21 cellular contexts compared by ENCODE assay signal in the genomic region with DNA sequence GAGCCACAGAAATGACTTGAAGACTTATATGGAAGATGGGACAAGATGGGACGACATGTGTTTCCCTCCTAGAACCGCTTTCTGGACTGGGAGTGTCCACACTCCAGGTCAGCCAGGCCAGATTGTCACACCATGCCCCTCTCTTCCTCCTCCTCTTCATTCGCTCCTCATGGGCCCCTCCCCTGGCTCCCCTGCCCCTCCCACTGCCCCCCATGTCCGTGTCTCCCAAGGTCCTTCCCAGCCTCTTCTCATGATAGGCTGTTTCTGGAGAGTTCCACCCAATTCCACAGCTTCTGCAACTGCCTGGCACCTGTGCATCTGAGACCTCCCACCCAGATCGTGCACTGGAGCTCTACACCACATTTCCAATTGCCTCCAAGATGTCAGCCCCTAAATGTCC. TPM values are rescaled to one million over a fixed set of nuclear protein-coding genes. Genes with fewer than 3 reads are reported as not detected.
DNase-seq lines count a peak whose midpoint lies in the region; ATAC-seq, FAIRE-seq and TF ChIP-seq lines count a peak whose summit lies in the region.
"Had no signal": no experiment of that assay in that cellular context is flagged by ENCODE, and none has a peak within 500 bp of the region (broad histone marks: within the 10 kb centered on the region; RNA-seq: fewer than 3 reads in every experiment).

No MANE protein-coding gene starts in this region.

- H3K9me3 ChIP-seq in A549 (no peaks in the 10 kb centered on the region), kidney (ENCODE audit: control insufficient read depth in 1 of 2, low read length in 2 of 2) (no peaks in the 10 kb centered on the region)
- H3K9me3 ChIP-seq: spleen had no signal

- H3K4me3 Mint-ChIP-seq in osteocyte (ENCODE audit: unreplicated experiment), result no peak overlapping the region
- no peak overlapping the region for H3K4me3 Mint-ChIP-seq in T-cell
- H3K4me3 Mint-ChIP-seq: CD4-positive, alpha-beta memory T cell; central memory CD8-positive, alpha-beta T cell had no signal

- ATAC-seq in A549 (peak; percentile 1 to 6; a peak in 3 of 6 replicates), HG02840 (IDR thresholded peaks at IDR 0.05; ENCODE audit: low FRiP score, unreplicated experiment) (no peak), T-cell (replicated peaks in 1 of 4) (no peak), HG02642 (IDR thresholded peaks at IDR 0.05; ENCODE audit: poor library complexity, unreplicated experiment) (no peak)

- POLR2A ChIA-PET in A549 (lab: Yijun Ruan, JAX), result interaction anchor here (1.1 to 2.2 kb wide), 5 partner anchors 15 to 36 kb away, joined by 3 to 6 read pairs (median 5); no protein-coding TSS in a partner anchor
- POLR2A ChIA-PET in T-cell (lab: Charles Lee), result interaction anchor here in 1 of 2 donors (0.7 kb wide), 1 partner anchor 244 kb away, joined by 16 read pairs; no protein-coding TSS in a partner anchor

- H3K4me1 Mint-ChIP-seq in osteocyte (ENCODE audit: unreplicated experiment) (peaks cover 37% of the 10 kb centered on the region), T-cell (peaks cover 0 to 7% (median 3%) of the 10 kb centered on the region in 3 donors)
- H3K4me1 Mint-ChIP-seq: central memory CD8-positive, alpha-beta T cell had no signal

- peak overlapping the region; percentile 8 for H3K4me3 ChIP-seq in A549
- no peak overlapping the region for H3K4me3 ChIP-seq in kidney (ENCODE audit: low read length in 2 of 2)
- H3K4me3 ChIP-seq: SK-N-MC, spleen had no signal

- H3K9ac ChIP-seq in kidney (ENCODE audit: low read length in 2 of 2), result no peak overlapping the region

- no peak for TF ChIP-seq RAD21 in A549 (conservative IDR thresholded peaks at IDR 0.05 in 1 of 2, IDR thresholded peaks at IDR 0.05 in 1 of 2)

- H3K27me3 Mint-ChIP-seq in osteocyte (ENCODE audit: unreplicated experiment), result no peaks in the 10 kb centered on the region
- peaks cover 16 to 23% of the 10 kb centered on the region in 2 donors for H3K27me3 Mint-ChIP-seq in T-cell

- CTCF ChIA-PET in A549 (lab: Yijun Ruan, JAX), result interaction anchor here (1.8 to 3.4 kb wide), 3 partner anchors 20 to 32 kb away, joined by 4 to 22 read pairs (median 5); no protein-coding TSS in a partner anchor
- CTCF ChIA-PET in T-cell (lab: Charles Lee), result no interaction called here

- no peaks in the 10 kb centered on the region for H3K36me3 Mint-ChIP-seq in osteocyte (ENCODE audit: unreplicated experiment)
- H3K36me3 Mint-ChIP-seq in T-cell, result no peaks in the 10 kb centered on the region
- H3K36me3 Mint-ChIP-seq: CD4-positive, alpha-beta memory T cell had no signal

- 0 out of 2 replicates have a peak, but pooled peaks have one; percentile 1 for TF ChIP-seq POLR2A in A549 (IDR thresholded peaks at IDR 0.05; ENCODE audit: low read length)

- no peak for TF ChIP-seq EP300 in A549 (IDR thresholded peaks at IDR 0.05)

- H3K36me3 ChIP-seq in kidney (ENCODE audit: control insufficient read depth in 1 of 2, insufficient read depth in 2 of 2, low read length in 2 of 2), result no peaks in the 10 kb centered on the region
- H3K36me3 ChIP-seq: spleen had no signal

- FAIRE-seq in A549 (lab: Jason Lieb, UNC), result no peak
- FAIRE-seq in kidney (lab: Jason Lieb, UNC), result no peak
- FAIRE-seq: frontal cortex had no signal

- H3K9me3 Mint-ChIP-seq in osteocyte (ENCODE audit: unreplicated experiment), result no peaks in the 10 kb centered on the region
- no peaks in the 10 kb centered on the region for H3K9me3 Mint-ChIP-seq in T-cell
- H3K9me3 Mint-ChIP-seq: activated T-helper 2 cell treated with anti-CD3 and anti-CD28 coated beads, Interferon-gamma antibody, Interleukin-2, Interleukin-4, amounts not matched to agents 10 μg/mL and 5 μg/mL and 100 μg/mL, durations not matched to agents 14 hours and 24 hours and 36 hours; central memory CD8-positive, alpha-beta T cell had no signal

- intact Hi-C loops in kidney (cut with DNase I), result no loop called here

- peak overlapping the region; percentile 89 for H3K4me2 ChIP-seq in A549

- TF ChIP-seq CTCF in A549 (IDR thresholded peaks at IDR 0.05), result no peak
- no peak for TF ChIP-seq CTCF in VCaP (conservative IDR thresholded peaks at IDR 0.05)
- TF ChIP-seq CTCF in kidney (IDR thresholded peaks at IDR 0.05; ENCODE audit: borderline replicate concordance, extremely low read depth, insufficient read depth), result no peak
- no peak for TF ChIP-seq CTCF in osteocyte (IDR thresholded peaks at IDR 0.05)

- peak overlapping the region; percentile 87 to 93 for H3K27ac ChIP-seq in A549
- H3K27ac ChIP-seq in VCaP, result peak overlapping the region; percentile 56
- H3K27ac ChIP-seq in kidney (ENCODE audit: low read depth in 2 of 2, low read length in 2 of 2), result peak overlapping the region; percentile 28 to 55
- H3K27ac ChIP-seq: SK-N-MC, spleen had no signal

- H3K4me1 ChIP-seq in A549 (peaks cover 57% of the 10 kb centered on the region), kidney (ENCODE audit: control insufficient read depth in 1 of 2, insufficient read depth in 1 of 2, low read depth in 1 of 2, low read length in 2 of 2) (peaks cover 4 to 9% of the 10 kb centered on the region in 2 donors)

- WGBS in A549 (ENCODE audit: missing lambda C conversion rate), result 86% methylated on average over 5 of the region's 5 CpGs

- peak overlapping the region; percentile 57 for H3K27ac Mint-ChIP-seq in osteocyte (ENCODE audit: unreplicated experiment)
- no peak overlapping the region for H3K27ac Mint-ChIP-seq in T-cell
- H3K27ac Mint-ChIP-seq: activated T-helper 2 cell treated with anti-CD3 and anti-CD28 coated beads, Interferon-gamma antibody, Interleukin-2, Interleukin-4, amounts not matched to agents 10 μg/mL and 5 μg/mL and 100 μg/mL, durations not matched to agents 14 hours and 24 hours and 36 hours had no signal

- DNase-seq in A549 (ENCODE audit: low read depth in 1 of 2, low spot score in 1 of 2) (no peak), kidney (no peak), osteocyte (ENCODE audit: extremely low spot score, unreplicated experiment) (no peak), T-cell (no peak)
- no peak for DNase-seq in stimulated activated CD4-positive, alpha-beta T cell treated with anti-CD3 and anti-CD28 coated beads, Interleukin-1b, Interleukin-23, amount 100 ng/mL, for 48 hours
- DNase-seq: activated CD4-positive, alpha-beta T cell treated with anti-CD3 and anti-CD28 coated beads for 1 hour; CD4-positive, alpha-beta memory T cell; DMS79; GOT3; NCI-H1436 treated with DMSO at 0.1 percent for 48 hours; NCI-H2171 treated with DMSO at 0.1 percent for 48 hours; OCI-M1; spleen; T-helper 9 cell had no signal

TF ChIP-seq in A549, 52 proteins besides CTCF, POLR2A, EP300 and RAD21:
- TF ChIP-seq POLR2AphosphoS2 (conservative IDR thresholded peaks at IDR 0.05; ENCODE audit: low read length), result no peak
- TF ChIP-seq HOXB5 (CRISPR knock-in tag; IDR thresholded peaks at IDR 0.05), result 0 out of 2 replicates have a peak, but pooled peaks have one; percentile 16

RNA-seq across cellular contexts. Expression of gene MYO5C, which starts 6.6 kb away (rescaled TPM):
- polyA plus RNA-seq in A549 (2011; rRNA removed) (26.9 and 27.6 TPM in 2 replicates), A549 (2017; fragmentation: RNase III; extraction: RNeasy Plus Mini Kit Qiagen cat#74134 plus additional on column Dnase treatment) (6.2 to 7.1 TPM (median 6.7 TPM) in 3 replicates), kidney (ENCODE audit: insufficient read depth, low read depth, low replicate concordance) (4.6 TPM)
- polyA plus RNA-seq in A549 (2012; cell fraction: cytosol; rRNA removed), result 6.4 and 7.2 TPM in 2 replicates
- polyA plus RNA-seq in A549 (2012; cell fraction: nucleus; rRNA removed), result 9.0 and 11.7 TPM in 2 replicates
- 45.7 and 64.6 TPM in 2 replicates for polyA minus RNA-seq in A549 (2011; rRNA and poly(A)+ RNA removed)
- total RNA-seq in kidney (41.6 TPM), osteocyte (2.7 and 4.0 TPM in 2 replicates), T-cell (under 1 TPM; 0.33 to 0.73 (median 0.53) TPM)

Comparison
In these comparisons a context has a peak if more than half of its experiments do, and no peak if none do; other contexts are left out.
1. ATAC-seq: peak in A549 (2 of 2); none in HG02840 (single experiment), T-cell (0 of 4) and HG02642 (single experiment).
2. Peak in every context shown above with its lines, with median percentiles within 50 percentile points of each other: H3K27ac ChIP-seq.